8 cellular contexts compared by ENCODE assay signal in genomic region chr15:66387176-66388056, GRCh38. TPM values are rescaled to one million over a fixed set of nuclear protein-coding genes. Genes with fewer than 3 reads are reported as not detected.
A peak's percentile ranks its signal among the peaks of the same experiment; 100 is the strongest.
DNase-seq lines count a peak whose midpoint lies in the region; ATAC-seq, FAIRE-seq and TF ChIP-seq lines count a peak whose summit lies in the region.

No MANE protein-coding gene starts in this region.

- CTCF ChIA-PET in A549 (lab: Yijun Ruan, JAX), result interaction anchor here (0.6 to 5.5 kb wide), 33 partner anchors 9 to 869 kb away, joined by 3 to 75 read pairs (median 5); partner anchors contain the start of genes SNAPC5 and TIPIN

- TF ChIP-seq CTCF in A549 (IDR thresholded peaks at IDR 0.05), result peak; percentile 43; the same call in 2 of the 3 replicates
- TF ChIP-seq CTCF in type B pancreatic cell (conservative IDR thresholded peaks at IDR 0.05), result peak; percentile 56

- H3K4me1 Mint-ChIP-seq in activated naive CD8-positive, alpha-beta T cell (ENCODE audit: low read depth), result peaks cover 59% of the 10 kb centered on the region
- peaks cover 15% of the 10 kb centered on the region for H3K4me1 Mint-ChIP-seq in type B pancreatic cell (ENCODE audit: unreplicated experiment)

- H3K4me3 Mint-ChIP-seq in activated naive CD8-positive, alpha-beta T cell, result peak overlapping the region; percentile 97
- H3K4me3 Mint-ChIP-seq in type B pancreatic cell, result peak overlapping the region; percentile 91

- under 1% methylated on average over 56 of the region's 61 CpGs for WGBS in A549 (ENCODE audit: missing lambda C conversion rate)

- H3K36me3 Mint-ChIP-seq in activated naive CD8-positive, alpha-beta T cell, result peaks cover 12% of the 10 kb centered on the region
- H3K36me3 Mint-ChIP-seq in type B pancreatic cell, result peaks cover 10% of the 10 kb centered on the region

- POLR2A ChIA-PET in A549 (lab: Yijun Ruan, JAX), result interaction anchor here (0.6 to 2.5 kb wide), 6 partner anchors 19 to 118 kb away, joined by 3 to 25 read pairs (median 4); partner anchors contain the start of genes RPL4, SNAPC5, TIPIN and ZWILCH

- TF ChIP-seq POLR2A in A549 (IDR thresholded peaks at IDR 0.05; ENCODE audit: low read length), result no peak

- intact Hi-C loops in Right ventricle myocardium superior (cut with DNase I), result loop anchor here (2.0 kb wide), 1 partner anchor 111 kb away; no protein-coding TSS in a partner anchor

- no peaks in the 10 kb centered on the region for H3K36me3 ChIP-seq in SK-N-MC (ENCODE audit: insufficient read depth, low read length)

- H3K9me3 Mint-ChIP-seq in activated naive CD8-positive, alpha-beta T cell (ENCODE audit: low read depth), result no peaks in the 10 kb centered on the region
- no peaks in the 10 kb centered on the region for H3K9me3 Mint-ChIP-seq in type B pancreatic cell

- H3K4me2 ChIP-seq in A549, result peak overlapping the region; percentile 78

- peak overlapping the region; percentile 85 for H3K9ac ChIP-seq in SK-N-MC (ENCODE audit: insufficient read length)

- FAIRE-seq in A549 (lab: Jason Lieb, UNC), result peak; percentile 32

- no peak; a peak in 1 of 5 replicates for TF ChIP-seq RAD21 in A549 (conservative IDR thresholded peaks at IDR 0.05 in 1 of 2, IDR thresholded peaks at IDR 0.05 in 1 of 2)

- no peak for TF ChIP-seq EP300 in A549 (IDR thresholded peaks at IDR 0.05)

- DNase-seq in A549 (ENCODE audit: low read depth in 1 of 2, low spot score in 1 of 2) (peak; percentile 71 to 90), SK-N-MC (ENCODE audit: low read depth, low spot score) (no peak), Right ventricle myocardium superior (peak; percentile 77), pons (ENCODE audit: low spot score) (peak; percentile 19), type B pancreatic cell (ENCODE audit: extremely low spot score, unreplicated experiment) (peak; percentile 79)

- H3K4me1 ChIP-seq in A549, result peaks cover 27% of the 10 kb centered on the region

- H3K9me3 ChIP-seq in A549 (no peaks in the 10 kb centered on the region), SK-N-MC (ENCODE audit: low read depth, low read length) (no peaks in the 10 kb centered on the region)

- H3K27ac ChIP-seq in A549 (peak overlapping the region; percentile 88 to 92), SK-N-MC (no peak overlapping the region)

- peak overlapping the region; percentile 94 for H3K27ac Mint-ChIP-seq in activated naive CD8-positive, alpha-beta T cell
- peak overlapping the region; percentile 95 for H3K27ac Mint-ChIP-seq in type B pancreatic cell

- no peaks in the 10 kb centered on the region for H3K27me3 Mint-ChIP-seq in activated naive CD8-positive, alpha-beta T cell
- no peaks in the 10 kb centered on the region for H3K27me3 Mint-ChIP-seq in type B pancreatic cell

- H3K4me3 ChIP-seq in A549 (peak overlapping the region; percentile 83), SK-N-MC (peak overlapping the region; percentile 96)

- ATAC-seq in A549, result peak; percentile 68 to 70
- ATAC-seq in GM18498 (IDR thresholded peaks at IDR 0.05; ENCODE audit: unreplicated experiment), result peak; percentile 22
- peak; percentile 22 for ATAC-seq in HG03354 (IDR thresholded peaks at IDR 0.05; ENCODE audit: poor library complexity, severe bottlenecking, unreplicated experiment)
- peak; percentile 56 for ATAC-seq in Right ventricle myocardium superior (ENCODE audit: poor library complexity)

TF ChIP-seq in A549, 52 proteins besides CTCF, POLR2A, EP300 and RAD21 (continues in another document):
- no peak for TF ChIP-seq BHLHE40 (IDR thresholded peaks at IDR 0.05; ENCODE audit: low read depth, low read length)
- no peak for TF ChIP-seq MAZ (IDR thresholded peaks at IDR 0.05; ENCODE audit: borderline replicate concordance, low read depth, low read length)
- no peak for TF ChIP-seq CBX2 (IDR thresholded peaks at IDR 0.05; ENCODE audit: borderline replicate concordance, low read depth)
- TF ChIP-seq HDAC2 (IDR thresholded peaks at IDR 0.05), result no peak
- TF ChIP-seq CHD4 (IDR thresholded peaks at IDR 0.05; ENCODE audit: borderline replicate concordance), result no peak
- TF ChIP-seq MAFK (IDR thresholded peaks at IDR 0.05; ENCODE audit: partially characterized antibody), result peak; percentile 1
- no peak for TF ChIP-seq USF2 (IDR thresholded peaks at IDR 0.05)
- TF ChIP-seq TFCP2L1 (CRISPR knock-in tag; IDR thresholded peaks at IDR 0.05), result no peak
- no peak for TF ChIP-seq ZSCAN20 (CRISPR knock-in tag; IDR thresholded peaks at IDR 0.05)
- no peak for TF ChIP-seq FOSB (CRISPR knock-in tag; IDR thresholded peaks at IDR 0.05)
- TF ChIP-seq FOSL2 (IDR thresholded peaks at IDR 0.05), result no peak
- TF ChIP-seq FOSL2 (CRISPR knock-in tag; IDR thresholded peaks at IDR 0.05), result peak; percentile 61
- TF ChIP-seq HOXB5 (CRISPR knock-in tag; IDR thresholded peaks at IDR 0.05), result no peak
- peak; percentile 71 for TF ChIP-seq MAX (IDR thresholded peaks at IDR 0.05)
- no peak for TF ChIP-seq HEYL (CRISPR knock-in tag; IDR thresholded peaks at IDR 0.05)
- TF ChIP-seq SMC3 (IDR thresholded peaks at IDR 0.05), result 0 out of 3 replicates have a peak, but pooled peaks have one; percentile 17
- peak; percentile 8; the same call in 1 of the 2 replicates for TF ChIP-seq MYC (IDR thresholded peaks at IDR 0.05; ENCODE audit: borderline replicate concordance, low read length)
- TF ChIP-seq JUN (IDR thresholded peaks at IDR 0.05), result no peak
- peak; percentile 37; the same call in 1 of the 2 replicates for TF ChIP-seq PHF8 (IDR thresholded peaks at IDR 0.05; ENCODE audit: borderline replicate concordance, low read depth)
- TF ChIP-seq ZFP36 (IDR thresholded peaks at IDR 0.05; ENCODE audit: borderline replicate concordance, partially characterized antibody), result no peak
- no peak for TF ChIP-seq ZNF302 (CRISPR knock-in tag; IDR thresholded peaks at IDR 0.05)
- no peak for TF ChIP-seq HOXB13 (CRISPR knock-in tag; IDR thresholded peaks at IDR 0.05; ENCODE audit: low read depth)
- no peak for TF ChIP-seq CEBPB (IDR thresholded peaks at IDR 0.05)
- TF ChIP-seq HES2 (IDR thresholded peaks at IDR 0.05), result no peak
- TF ChIP-seq KDM5A (IDR thresholded peaks at IDR 0.05), result no peak
- TF ChIP-seq NFE2L2 (conservative IDR thresholded peaks at IDR 0.05; ENCODE audit: low read length), result no peak
- TF ChIP-seq FOXS1 (CRISPR knock-in tag; IDR thresholded peaks at IDR 0.05), result no peak
- TF ChIP-seq, protein P1, sequence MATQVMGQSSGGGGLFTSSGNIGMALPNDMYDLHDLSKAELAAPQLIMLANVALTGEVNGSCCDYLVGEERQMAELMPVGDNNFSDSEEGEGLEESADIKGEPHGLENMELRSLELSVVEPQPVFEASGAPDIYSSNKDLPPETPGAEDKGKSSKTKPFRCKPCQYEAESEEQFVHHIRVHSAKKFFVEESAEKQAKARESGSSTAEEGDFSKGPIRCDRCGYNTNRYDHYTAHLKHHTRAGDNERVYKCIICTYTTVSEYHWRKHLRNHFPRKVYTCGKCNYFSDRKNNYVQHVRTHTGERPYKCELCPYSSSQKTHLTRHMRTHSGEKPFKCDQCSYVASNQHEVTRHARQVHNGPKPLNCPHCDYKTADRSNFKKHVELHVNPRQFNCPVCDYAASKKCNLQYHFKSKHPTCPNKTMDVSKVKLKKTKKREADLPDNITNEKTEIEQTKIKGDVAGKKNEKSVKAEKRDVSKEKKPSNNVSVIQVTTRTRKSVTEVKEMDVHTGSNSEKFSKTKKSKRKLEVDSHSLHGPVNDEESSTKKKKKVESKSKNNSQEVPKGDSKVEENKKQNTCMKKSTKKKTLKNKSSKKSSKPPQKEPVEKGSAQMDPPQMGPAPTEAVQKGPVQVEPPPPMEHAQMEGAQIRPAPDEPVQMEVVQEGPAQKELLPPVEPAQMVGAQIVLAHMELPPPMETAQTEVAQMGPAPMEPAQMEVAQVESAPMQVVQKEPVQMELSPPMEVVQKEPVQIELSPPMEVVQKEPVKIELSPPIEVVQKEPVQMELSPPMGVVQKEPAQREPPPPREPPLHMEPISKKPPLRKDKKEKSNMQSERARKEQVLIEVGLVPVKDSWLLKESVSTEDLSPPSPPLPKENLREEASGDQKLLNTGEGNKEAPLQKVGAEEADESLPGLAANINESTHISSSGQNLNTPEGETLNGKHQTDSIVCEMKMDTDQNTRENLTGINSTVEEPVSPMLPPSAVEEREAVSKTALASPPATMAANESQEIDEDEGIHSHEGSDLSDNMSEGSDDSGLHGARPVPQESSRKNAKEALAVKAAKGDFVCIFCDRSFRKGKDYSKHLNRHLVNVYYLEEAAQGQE (IDR thresholded peaks at IDR 0.05), result no peak

RNA-seq across cellular contexts. Expression of gene MAP2K1, which starts 0.7 kb away (rescaled TPM):
- polyA plus RNA-seq in A549 (2011; rRNA removed) (30.3 and 34.3 TPM in 2 replicates), A549 (2017; fragmentation: RNase III; extraction: RNeasy Plus Mini Kit Qiagen cat#74134 plus additional on column Dnase treatment) (39.6 to 41.9 TPM (median 40.0 TPM) in 3 replicates)
- polyA plus RNA-seq in A549 (2012; cell fraction: cytosol; rRNA removed), result 24.5 and 27.8 TPM in 2 replicates
- polyA plus RNA-seq in A549 (2012; cell fraction: nucleus; rRNA removed), result 18.1 and 31.9 TPM in 2 replicates
- 16.5 and 19.1 TPM in 2 replicates for polyA minus RNA-seq in A549 (2011; rRNA and poly(A)+ RNA removed)
- total RNA-seq in Right ventricle myocardium superior (36.9 TPM), type B pancreatic cell (ENCODE audit: low replicate concordance) (27.5 and 33.8 TPM in 2 replicates)

RNA-seq across cellular contexts. Expression of gene TIPIN, which starts 30.9 kb away (rescaled TPM):
- polyA plus RNA-seq in A549 (2011; rRNA removed) (23.7 and 37.4 TPM in 2 replicates), A549 (2017; fragmentation: RNase III; extraction: RNeasy Plus Mini Kit Qiagen cat#74134 plus additional on column Dnase treatment) (28.2 to 37.0 TPM (median 28.4 TPM) in 3 replicates)
- polyA plus RNA-seq in A549 (2012; cell fraction: cytosol; rRNA removed), result 10.7 and 12.8 TPM in 2 replicates
- 3.9 and 6.6 TPM in 2 replicates for polyA plus RNA-seq in A549 (2012; cell fraction: nucleus; rRNA removed)
- 9.0 and 10.3 TPM in 2 replicates for polyA minus RNA-seq in A549 (2011; rRNA and poly(A)+ RNA removed)
- total RNA-seq in Right ventricle myocardium superior (3.2 TPM), type B pancreatic cell (ENCODE audit: low replicate concordance) (8.3 and 14.3 TPM in 2 replicates)
